In genomic region chr9:98144631-98145030, GRCh38 we compare ENCODE assay signal across 27 cellular contexts. TPM values are rescaled to one million over a fixed set of nuclear protein-coding genes. Genes with fewer than 3 reads are reported as not detected.
DNase-seq lines count a peak whose midpoint lies in the region; ATAC-seq, FAIRE-seq and TF ChIP-seq lines count a peak whose summit lies in the region.
"Had no signal": no experiment of that assay in that cellular context is flagged by ENCODE, and none has a peak within 500 bp of the region (broad histone marks: within the 10 kb centered on the region; RNA-seq: fewer than 3 reads in every experiment).

No MANE protein-coding gene starts in this region.

- POLR2A ChIA-PET in GM10248 (lab: Yijun Ruan, JAX) = no interaction called here

- H3K4me3 ChIP-seq in muscle layer of duodenum (ENCODE audit: low read depth in 1 of 2, low read length in 2 of 2) = no peak overlapping the region
- no peak overlapping the region for H3K4me3 ChIP-seq in pancreas
- H3K4me3 ChIP-seq: adrenal gland, left ventricle myocardium inferior, psoas muscle, upper lobe of left lung had no signal

- H3K27me3 ChIP-seq in muscle layer of duodenum (ENCODE audit: low read depth, low read length) (no peaks in the 10 kb centered on the region), pancreas (no peaks in the 10 kb centered on the region)
- H3K27me3 ChIP-seq: adrenal gland, upper lobe of left lung had no signal

- H3K9me3 Mint-ChIP-seq in central memory CD8-positive, alpha-beta T cell = no peaks in the 10 kb centered on the region
- no peaks in the 10 kb centered on the region for H3K9me3 Mint-ChIP-seq in type B pancreatic cell
- H3K9me3 Mint-ChIP-seq: activated B cell treated with CpG ODN at 0.5 μM for 24 hours; activated CD4-positive, alpha-beta memory T cell treated with anti-CD3 and anti-CD28 coated beads for 36 hours; brain; nephron progenitor cell had no signal

- DNase-seq in activated effector memory CD4-positive, alpha-beta T cell treated with anti-CD3 and anti-CD28 coated beads, Interleukin-2, amount 50 U/mL, for 16 hours = peak; percentile 54
- DNase-seq in activated effector memory CD4-positive, alpha-beta T cell treated with Interleukin-2 at 50 U/mL for 16 hours = no peak
- DNase-seq in central memory CD8-positive, alpha-beta T cell (ENCODE audit: low spot score in 2 of 2) = no peak
- DNase-seq in type B pancreatic cell (ENCODE audit: extremely low spot score, unreplicated experiment) (no peak), NCI-H1105 (lab: John Stamatoyannopoulos, UW) (no peak), pancreas (no peak), GM10248 (ENCODE audit: extremely low spot score) (no peak)
- DNase-seq: 8988T; activated B cell treated with CpG ODN at 0.5 μM for 24 hours; activated CD4-positive, alpha-beta memory T cell treated with anti-CD3 and anti-CD28 coated beads for 36 hours; adrenal gland; AML-193; COR-L47; DND-41; H7; left ventricle myocardium inferior; NCI-H1105 treated with DMSO at 0.1 percent for 48 hours; NCI-H2029 treated with DMSO at 0.1 percent for 48 hours; NCI-H2227 treated with DMSO at 0.1 percent for 48 hours; NCI-H774; nephron progenitor cell; psoas muscle; upper lobe of left lung had no signal

- H3K4me1 ChIP-seq in muscle layer of duodenum (ENCODE audit: control insufficient read depth in 1 of 2, insufficient read depth in 2 of 2, low read length in 2 of 2) (peaks cover 0 to 3% of the 10 kb centered on the region in 2 donors), pancreas (peaks cover 4 to 6% (median 4%) of the 10 kb centered on the region in 3 donors)
- H3K4me1 ChIP-seq: left ventricle myocardium inferior, psoas muscle had no signal

- peaks cover 12% of the 10 kb centered on the region for H3K4me1 Mint-ChIP-seq in central memory CD8-positive, alpha-beta T cell
- H3K4me1 Mint-ChIP-seq in type B pancreatic cell (ENCODE audit: unreplicated experiment) = peaks cover 12% of the 10 kb centered on the region

- H3K27ac ChIP-seq in muscle layer of duodenum (ENCODE audit: low read length) (peak overlapping the region; percentile 87), pancreas (no peak overlapping the region)
- H3K27ac ChIP-seq: left ventricle myocardium inferior, psoas muscle had no signal

- no peak for ATAC-seq in central memory CD8-positive, alpha-beta T cell (replicated peaks; ENCODE audit: extremely low read depth, poor library complexity, severe bottlenecking)
- ATAC-seq in pancreas = no peak
- ATAC-seq: psoas muscle had no signal

- 87 to 96% methylated on average over 3 of the region's 3 CpGs for WGBS in pancreas, 2 donors

- H3K9me3 ChIP-seq in muscle layer of duodenum (ENCODE audit: control insufficient read depth in 1 of 2, low read length in 2 of 2) (no peaks in the 10 kb centered on the region), pancreas (no peaks in the 10 kb centered on the region)
- H3K9me3 ChIP-seq: adrenal gland, left ventricle myocardium inferior, psoas muscle, upper lobe of left lung had no signal

- peak overlapping the region; percentile 33 for H3K27ac Mint-ChIP-seq in central memory CD8-positive, alpha-beta T cell (ENCODE audit: low read depth)
- peak overlapping the region; percentile 57 for H3K27ac Mint-ChIP-seq in type B pancreatic cell
- H3K27ac Mint-ChIP-seq: activated B cell treated with CpG ODN at 0.5 μM for 24 hours; activated CD4-positive, alpha-beta memory T cell treated with anti-CD3 and anti-CD28 coated beads for 36 hours had no signal

- FAIRE-seq in pancreas (lab: Jason Lieb, UNC) = no peak
- FAIRE-seq: HepG2, islet of Langerhans had no signal

- no peak overlapping the region for H3K4me3 Mint-ChIP-seq in central memory CD8-positive, alpha-beta T cell
- no peak overlapping the region for H3K4me3 Mint-ChIP-seq in type B pancreatic cell
- H3K4me3 Mint-ChIP-seq: activated B cell treated with CpG ODN at 0.5 μM for 24 hours; activated CD4-positive, alpha-beta memory T cell treated with anti-CD3 and anti-CD28 coated beads for 36 hours; brain; nephron progenitor cell had no signal

- no peak for TF ChIP-seq CTCF in type B pancreatic cell (conservative IDR thresholded peaks at IDR 0.05)
- no peak for TF ChIP-seq CTCF in pancreas (IDR thresholded peaks at IDR 0.05)
- no peak for TF ChIP-seq CTCF in GM10248 (IDR thresholded peaks at IDR 0.05; ENCODE audit: control extremely low read depth, extremely low read depth, low read depth, missing control alignments)

- intact Hi-C loops in pancreas (cut with DNase I) = no loop called here

- CTCF ChIA-PET in GM10248 (lab: Yijun Ruan, JAX) = no interaction called here

- H3K36me3 ChIP-seq in muscle layer of duodenum (ENCODE audit: control insufficient read depth in 1 of 2, insufficient read depth in 2 of 2, low read length in 2 of 2) = no peaks in the 10 kb centered on the region
- H3K36me3 ChIP-seq in pancreas = no peaks in the 10 kb centered on the region
- H3K36me3 ChIP-seq: adrenal gland, left ventricle myocardium inferior, upper lobe of left lung had no signal

- no peaks in the 10 kb centered on the region for H3K27me3 Mint-ChIP-seq in central memory CD8-positive, alpha-beta T cell
- H3K27me3 Mint-ChIP-seq in type B pancreatic cell = no peaks in the 10 kb centered on the region
- H3K27me3 Mint-ChIP-seq: activated B cell treated with CpG ODN at 0.5 μM for 24 hours; activated CD4-positive, alpha-beta memory T cell treated with anti-CD3 and anti-CD28 coated beads for 36 hours; brain had no signal

- peaks cover 2% of the 10 kb centered on the region for H3K36me3 Mint-ChIP-seq in central memory CD8-positive, alpha-beta T cell (ENCODE audit: insufficient read depth)
- H3K36me3 Mint-ChIP-seq in type B pancreatic cell = no peaks in the 10 kb centered on the region
- H3K36me3 Mint-ChIP-seq: activated CD4-positive, alpha-beta memory T cell treated with anti-CD3 and anti-CD28 coated beads for 36 hours; brain had no signal

RNA-seq across cellular contexts. Expression of gene TRIM14, which starts 25.6 kb away (rescaled TPM):
- total RNA-seq in type B pancreatic cell (ENCODE audit: low replicate concordance) (9.9 and 18.8 TPM in 2 replicates), pancreas (10 to 100 TPM in 1 of 6 donors, 1 to 10 TPM in 5; 1.3 to 10.4 (median 3.2) TPM)
- 1 to 10 TPM; 1.2 to 1.7 TPM for polyA plus RNA-seq in pancreas

RNA-seq across cellular contexts. Expression of gene CORO2A, which starts 47.8 kb away (rescaled TPM):
- total RNA-seq in type B pancreatic cell (ENCODE audit: low replicate concordance) = 9.9 and 28.5 TPM in 2 replicates
- 1 to 10 TPM in 1 of 6 donors, under 1 TPM in 5; 0.20 to 1.3 (median 0.67) TPM for total RNA-seq in pancreas
- polyA plus RNA-seq in pancreas = under 1 TPM; 0.23 to 0.56 TPM
